Comparison of ENCODE assay signal across 8 cellular contexts in genomic region chr5:65625743-65626142, GRCh38. TPM values are rescaled to one million over a fixed set of nuclear protein-coding genes. Genes with fewer than 3 reads are reported as not detected.
A peak's percentile ranks its signal among the peaks of the same experiment; 100 is the strongest.
DNase-seq lines count a peak whose midpoint lies in the region; ATAC-seq and TF ChIP-seq lines count a peak whose summit lies in the region.

No MANE protein-coding gene starts in this region.

- H3K36me3 Mint-ChIP-seq in activated naive CD4-positive, alpha-beta T cell treated with anti-CD3 and anti-CD28 coated beads, Interleukin-2, amount 50 U/mL, for 24 hours: no peaks in the 10 kb centered on the region
- peaks cover 17 to 22% of the 10 kb centered on the region in 2 donors for H3K36me3 Mint-ChIP-seq in activated naive CD4-positive, alpha-beta T cell treated with anti-CD3 and anti-CD28 coated beads, Interleukin-2, amount 50 U/mL, for 72 hours
- H3K36me3 Mint-ChIP-seq in type B pancreatic cell: peaks cover 3% of the 10 kb centered on the region

- H3K27me3 ChIP-seq in left lung: no peaks in the 10 kb centered on the region

- peaks cover 18 to 46% of the 10 kb centered on the region in 2 donors for H3K4me1 ChIP-seq in left lung

- H3K36me3 ChIP-seq in left lung: peaks cover 0 to 15% of the 10 kb centered on the region in 2 donors

- ATAC-seq in activated naive CD4-positive, alpha-beta T cell treated with anti-CD3 and anti-CD28 coated beads, Interleukin-2, amount 50 U/mL, for 72 hours: no peak
- ATAC-seq in left lung (no peak), HG03571 (IDR thresholded peaks at IDR 0.05; ENCODE audit: unreplicated experiment) (no peak)

- peak overlapping the region; percentile 96 for H3K4me3 Mint-ChIP-seq in activated naive CD4-positive, alpha-beta T cell treated with anti-CD3 and anti-CD28 coated beads, Interleukin-2, amount 50 U/mL, for 24 hours
- peak overlapping the region; percentile 98 for H3K4me3 Mint-ChIP-seq in type B pancreatic cell

- intact Hi-C loops in left lung (cut with DNase I): no loop called here

- H3K27ac Mint-ChIP-seq in activated naive CD4-positive, alpha-beta T cell treated with anti-CD3 and anti-CD28 coated beads, Interleukin-2, amount 50 U/mL, for 24 hours: peak overlapping the region; percentile 42
- H3K27ac Mint-ChIP-seq in activated naive CD4-positive, alpha-beta T cell treated with anti-CD3 and anti-CD28 coated beads, Interleukin-2, amount 50 U/mL, for 72 hours: peak overlapping the region; percentile 67 to 92
- peak overlapping the region; percentile 96 for H3K27ac Mint-ChIP-seq in type B pancreatic cell

- TF ChIP-seq CTCF in left lung (IDR thresholded peaks at IDR 0.05) (no peak), type B pancreatic cell (conservative IDR thresholded peaks at IDR 0.05) (no peak)

- no peaks in the 10 kb centered on the region for H3K9me3 ChIP-seq in left lung

- DNase-seq in activated naive CD4-positive, alpha-beta T cell treated with Interleukin-2 at 50 U/mL for 16 hours: no peak
- DNase-seq in activated naive CD4-positive, alpha-beta T cell treated with anti-CD3 and anti-CD28 coated beads, Interleukin-2, amount 50 U/mL, for 72 hours (ENCODE audit: low spot score in 2 of 2): no peak
- DNase-seq in left lung: no peak
- no peak for DNase-seq in type B pancreatic cell (ENCODE audit: extremely low spot score, unreplicated experiment)
- no peak for DNase-seq in DMS 273 treated with DMSO at 0.1 percent for 48 hours (lab: John Stamatoyannopoulos, UW)
- no peak for DNase-seq in SK-N-DZ (ENCODE audit: low spot score)

- peak overlapping the region; percentile 82 to 93 for H3K4me3 ChIP-seq in left lung

- H3K4me1 Mint-ChIP-seq in activated naive CD4-positive, alpha-beta T cell treated with anti-CD3 and anti-CD28 coated beads, Interleukin-2, amount 50 U/mL, for 24 hours: peaks cover 41% of the 10 kb centered on the region
- peaks cover 18% of the 10 kb centered on the region for H3K4me1 Mint-ChIP-seq in type B pancreatic cell (ENCODE audit: unreplicated experiment)

- peak overlapping the region; percentile 87 to 90 for H3K27ac ChIP-seq in left lung

- H3K27me3 Mint-ChIP-seq in activated naive CD4-positive, alpha-beta T cell treated with anti-CD3 and anti-CD28 coated beads, Interleukin-2, amount 50 U/mL, for 24 hours: no peaks in the 10 kb centered on the region
- H3K27me3 Mint-ChIP-seq in type B pancreatic cell: no peaks in the 10 kb centered on the region

- no peaks in the 10 kb centered on the region for H3K9me3 Mint-ChIP-seq in activated naive CD4-positive, alpha-beta T cell treated with anti-CD3 and anti-CD28 coated beads, Interleukin-2, amount 50 U/mL, for 24 hours
- no peaks in the 10 kb centered on the region for H3K9me3 Mint-ChIP-seq in activated naive CD4-positive, alpha-beta T cell treated with anti-CD3 and anti-CD28 coated beads, Interleukin-2, amount 50 U/mL, for 72 hours
- H3K9me3 Mint-ChIP-seq in type B pancreatic cell: no peaks in the 10 kb centered on the region

RNA-seq across cellular contexts. Expression of gene SHLD3, which starts 0.9 kb away (rescaled TPM):
- total RNA-seq in activated naive CD4-positive, alpha-beta T cell treated with anti-CD3 and anti-CD28 coated beads, Interleukin-2, amount 50 U/mL, for 72 hours: 1 to 10 TPM; 1.9 to 5.0 TPM
- total RNA-seq in left lung (1 to 10 TPM; 3.1 to 4.1 TPM), type B pancreatic cell (ENCODE audit: low replicate concordance) (4.0 and 4.2 TPM in 2 replicates)
- polyA plus RNA-seq in SK-N-DZ (2014; cell fraction: cytosol; rRNA removed): 7.6 and 9.6 TPM in 2 replicates
- 6.4 and 7.5 TPM in 2 replicates for polyA plus RNA-seq in SK-N-DZ (2014; cell fraction: nucleus; rRNA removed)

RNA-seq across cellular contexts. Expression of gene TRAPPC13, which starts 0.9 kb away (rescaled TPM):
- 10 to 100 TPM; 17.8 to 39.8 TPM for total RNA-seq in activated naive CD4-positive, alpha-beta T cell treated with anti-CD3 and anti-CD28 coated beads, Interleukin-2, amount 50 U/mL, for 72 hours
- 10 to 100 TPM; 18.4 to 20.2 TPM for total RNA-seq in left lung
- total RNA-seq in type B pancreatic cell (ENCODE audit: low replicate concordance): 13.5 and 18.0 TPM in 2 replicates
- polyA plus RNA-seq in SK-N-DZ (2014; cell fraction: cytosol; rRNA removed): 26.5 and 30.6 TPM in 2 replicates
- polyA plus RNA-seq in SK-N-DZ (2014; cell fraction: nucleus; rRNA removed): 26.1 and 40.0 TPM in 2 replicates

RNA-seq across cellular contexts. Expression of gene TRIM23, which starts 1.6 kb away (rescaled TPM):
- 10 to 100 TPM in 1 of 2 donors, 1 to 10 TPM in 1; 4.9 to 11.0 TPM for total RNA-seq in activated naive CD4-positive, alpha-beta T cell treated with anti-CD3 and anti-CD28 coated beads, Interleukin-2, amount 50 U/mL, for 72 hours
- total RNA-seq in left lung: 10 to 100 TPM; 13.6 to 18.4 TPM
- 10.8 and 16.4 TPM in 2 replicates for total RNA-seq in type B pancreatic cell (ENCODE audit: low replicate concordance)
- 8.3 and 9.8 TPM in 2 replicates for polyA plus RNA-seq in SK-N-DZ (2014; cell fraction: cytosol; rRNA removed)
- polyA plus RNA-seq in SK-N-DZ (2014; cell fraction: nucleus; rRNA removed): 6.1 and 9.1 TPM in 2 replicates

Comparison
In these comparisons a context has a peak if more than half of its experiments do, and no peak if none do; other contexts are left out.
1. H3K27ac Mint-ChIP-seq: peak in every context shown above with its lines; median percentile 96 in type B pancreatic cell; 80 in activated naive CD4-positive, alpha-beta T cell treated with anti-CD3 and anti-CD28 coated beads, Interleukin-2, amount 50 U/mL, for 72 hours; 42 in activated naive CD4-positive, alpha-beta T cell treated with anti-CD3 and anti-CD28 coated beads, Interleukin-2, amount 50 U/mL, for 24 hours.